32 cellular contexts compared by ENCODE assay signal in the genomic region with DNA sequence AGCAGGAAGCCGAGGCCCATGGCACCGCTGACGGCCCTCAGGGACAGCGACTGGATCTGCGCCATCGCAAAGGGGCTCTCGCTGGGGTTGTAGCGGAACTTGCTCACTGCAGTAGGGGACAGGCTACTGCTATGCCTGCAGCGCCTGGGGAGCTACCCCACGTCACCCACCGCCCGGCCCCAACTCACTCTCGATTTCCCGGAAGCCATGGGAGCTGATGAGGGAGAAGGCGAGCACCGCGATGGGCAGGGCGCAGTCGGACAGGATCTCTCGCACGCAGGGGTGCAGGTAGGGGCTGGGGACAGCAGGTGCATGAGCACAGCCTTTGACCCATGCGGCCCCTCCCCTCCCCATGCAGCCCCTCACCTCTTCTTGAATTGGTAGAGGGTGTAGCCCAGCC.
"Had no signal": no experiment of that assay in that cellular context is flagged by ENCODE, and none has a peak within 500 bp of the region (broad histone marks: within the 10 kb centered on the region; RNA-seq: fewer than 3 reads in every experiment).

No MANE protein-coding gene starts in this region.

- H3K27ac ChIP-seq: adrenal gland, body of pancreas, esophagus muscularis mucosa, foreskin keratinocyte, gastrocnemius medialis had no signal

- H3K4me1 Mint-ChIP-seq: activated CD4-positive, alpha-beta T cell treated with anti-CD3 and anti-CD28 coated beads for 36 hours; activated CD4-positive, alpha-beta T cell treated with anti-CD3 and anti-CD28 coated beads, Interleukin-2, amount 10 ng/mL, durations not matched to agents 24 days and 14 days; activated CD8-positive, alpha-beta memory T cell treated with anti-CD3 and anti-CD28 coated beads, Interleukin-2, amount 10 ng/mL, durations not matched to agents 7 days and 5 days; activated naive CD4-positive, alpha-beta T cell treated with anti-CD3 and anti-CD28 coated beads, Interleukin-2, amount 50 U/mL, for 24 hours; activated naive CD8-positive, alpha-beta T cell treated with anti-CD3 and anti-CD28 coated beads for 36 hours; activated naive CD8-positive, alpha-beta T cell treated with anti-CD3 and anti-CD28 coated beads, Interleukin-2, amount 50 U/mL, for 24 hours had no signal

- H3K27ac Mint-ChIP-seq: activated CD4-positive, alpha-beta memory T cell treated with anti-CD3 and anti-CD28 coated beads for 36 hours; activated CD4-positive, alpha-beta T cell treated with anti-CD3 and anti-CD28 coated beads for 36 hours; activated CD4-positive, alpha-beta T cell treated with anti-CD3 and anti-CD28 coated beads, Interleukin-2, amount 10 ng/mL, durations not matched to agents 24 days and 14 days; activated CD8-positive, alpha-beta memory T cell treated with anti-CD3 and anti-CD28 coated beads, Interleukin-2, amount 10 ng/mL, durations not matched to agents 7 days and 5 days; activated CD8-positive, alpha-beta T cell treated with anti-CD3 and anti-CD28 coated beads, Interleukin-2, amount 10 ng/mL, durations not matched to agents 7 days and 5 days; activated naive CD4-positive, alpha-beta T cell treated with anti-CD3 and anti-CD28 coated beads for 36 hours; activated naive CD4-positive, alpha-beta T cell treated with anti-CD3 and anti-CD28 coated beads, Interleukin-2, amount 50 U/mL, for 24 hours; activated naive CD8-positive, alpha-beta T cell treated with anti-CD3 and anti-CD28 coated beads for 36 hours; activated naive CD8-positive, alpha-beta T cell treated with anti-CD3 and anti-CD28 coated beads, Interleukin-2, amount 50 U/mL, for 24 hours; activated T-helper 1 cell treated with anti-CD3 and anti-CD28 coated beads, Interleukin-12 subunit alpha, Interleukin-12 subunit beta, Interleukin-2, Interleukin-4 antibody, amounts not matched to agents 30 ng/mL and 10 ng/mL and 1 ng/mL, durations not matched to agents 14 hours and 24 hours and 36 hours; activated T-helper 2 cell treated with anti-CD3 and anti-CD28 coated beads, Interferon-gamma antibody, Interleukin-2, Interleukin-4, amounts not matched to agents 10 μg/mL and 5 μg/mL and 100 μg/mL, durations not matched to agents 14 hours and 24 hours and 36 hours; effector memory CD8-positive, alpha-beta T cell had no signal

- H3K27me3 Mint-ChIP-seq: activated CD4-positive, alpha-beta memory T cell treated with anti-CD3 and anti-CD28 coated beads for 36 hours; activated CD4-positive, alpha-beta T cell treated with anti-CD3 and anti-CD28 coated beads for 36 hours; activated CD4-positive, alpha-beta T cell treated with anti-CD3 and anti-CD28 coated beads, Interleukin-2, amount 10 ng/mL, durations not matched to agents 24 days and 14 days; activated CD8-positive, alpha-beta memory T cell treated with anti-CD3 and anti-CD28 coated beads, Interleukin-2, amount 10 ng/mL, durations not matched to agents 7 days and 5 days; activated naive CD4-positive, alpha-beta T cell treated with anti-CD3 and anti-CD28 coated beads, Interleukin-2, amount 50 U/mL, for 24 hours; activated naive CD8-positive, alpha-beta T cell treated with anti-CD3 and anti-CD28 coated beads for 36 hours; activated naive CD8-positive, alpha-beta T cell treated with anti-CD3 and anti-CD28 coated beads, Interleukin-2, amount 50 U/mL, for 24 hours; effector memory CD8-positive, alpha-beta T cell had no signal

- H3K36me3 ChIP-seq: adrenal gland, gastrocnemius medialis had no signal

- ATAC-seq: activated CD4-positive, alpha-beta T cell treated with anti-CD3 and anti-CD28 coated beads for 36 hours; activated CD8-positive, alpha-beta memory T cell treated with anti-CD3 and anti-CD28 coated beads, Interleukin-2, amount 10 ng/mL, durations not matched to agents 7 days and 5 days; activated CD8-positive, alpha-beta T cell treated with anti-CD3 and anti-CD28 coated beads, Interleukin-2, amount 10 ng/mL, durations not matched to agents 7 days and 5 days; activated naive CD8-positive, alpha-beta T cell treated with anti-CD3 and anti-CD28 coated beads, Interleukin-2, amount 50 U/mL, for 24 hours; body of pancreas; effector memory CD8-positive, alpha-beta T cell; foreskin keratinocyte; gastrocnemius medialis had no signal

- H3K4me3 Mint-ChIP-seq: activated CD4-positive, alpha-beta memory T cell treated with anti-CD3 and anti-CD28 coated beads for 36 hours; activated CD4-positive, alpha-beta T cell treated with anti-CD3 and anti-CD28 coated beads for 36 hours; activated CD4-positive, alpha-beta T cell treated with anti-CD3 and anti-CD28 coated beads, Interleukin-2, amount 10 ng/mL, durations not matched to agents 24 days and 14 days; activated CD8-positive, alpha-beta memory T cell treated with anti-CD3 and anti-CD28 coated beads, Interleukin-2, amount 10 ng/mL, durations not matched to agents 7 days and 5 days; activated CD8-positive, alpha-beta T cell treated with anti-CD3 and anti-CD28 coated beads, Interleukin-2, amount 10 ng/mL, durations not matched to agents 7 days and 5 days; activated naive CD4-positive, alpha-beta T cell treated with anti-CD3 and anti-CD28 coated beads for 36 hours; activated naive CD4-positive, alpha-beta T cell treated with anti-CD3 and anti-CD28 coated beads, Interleukin-2, amount 50 U/mL, for 24 hours; activated naive CD8-positive, alpha-beta T cell treated with anti-CD3 and anti-CD28 coated beads for 36 hours; activated naive CD8-positive, alpha-beta T cell treated with anti-CD3 and anti-CD28 coated beads, Interleukin-2, amount 50 U/mL, for 24 hours; activated T-helper 1 cell treated with anti-CD3 and anti-CD28 coated beads, Interleukin-12 subunit alpha, Interleukin-12 subunit beta, Interleukin-2, Interleukin-4 antibody, amounts not matched to agents 30 ng/mL and 10 ng/mL and 1 ng/mL, durations not matched to agents 14 hours and 24 hours and 36 hours; effector memory CD8-positive, alpha-beta T cell had no signal

- H3K4me3 ChIP-seq: adrenal gland, body of pancreas, esophagus muscularis mucosa, gastrocnemius medialis had no signal

- H3K4me1 ChIP-seq: adrenal gland, body of pancreas, esophagus muscularis mucosa had no signal

- DNase-seq: activated CD4-positive, alpha-beta memory T cell treated with anti-CD3 and anti-CD28 coated beads for 36 hours; activated CD4-positive, alpha-beta T cell treated with anti-CD3 and anti-CD28 coated beads for 36 hours; activated CD4-positive, alpha-beta T cell treated with anti-CD3 and anti-CD28 coated beads, Interleukin-2, amount 10 ng/mL, durations not matched to agents 24 days and 14 days; activated CD4-positive, CD25-positive, alpha-beta regulatory T cell; activated CD4-positive, CD25-positive, alpha-beta regulatory T cell treated with anti-CD3 and anti-CD28 coated beads, Interleukin-2, amount 50 U/mL, for 72 hours; activated CD8-positive, alpha-beta memory T cell treated with anti-CD3 and anti-CD28 coated beads, Interleukin-2, amount 10 ng/mL, durations not matched to agents 7 days and 5 days; activated CD8-positive, alpha-beta memory T cell treated with anti-CD3 and anti-CD28 coated beads, Interleukin-2, amount 50 U/mL, for 4 hours; activated CD8-positive, alpha-beta T cell treated with anti-CD3 and anti-CD28 coated beads, Interleukin-2, amount 10 ng/mL, durations not matched to agents 7 days and 5 days; activated effector memory CD4-positive, alpha-beta T cell treated with anti-CD3 and anti-CD28 coated beads, Interleukin-2, amount 50 U/mL, for 16 hours; activated naive CD4-positive, alpha-beta T cell treated with anti-CD3 and anti-CD28 coated beads for 36 hours; activated naive CD8-positive, alpha-beta T cell treated with anti-CD3 and anti-CD28 coated beads for 36 hours; activated naive CD8-positive, alpha-beta T cell treated with anti-CD3 and anti-CD28 coated beads, Interleukin-2, amount 50 U/mL, for 24 hours; activated T-cell treated with anti-CD3 and anti-CD28 coated beads, Interleukin-2, amount 50 U/mL, for 1 hour; activated T-cell treated with anti-CD3 and anti-CD28 coated beads, Interleukin-2, amount 50 U/mL, for 48 hours; adrenal gland; amygdala; aorta; body of pancreas; caudate nucleus; cortex of kidney; dermis blood vessel endothelial cell; effector CD4-positive, alpha-beta T cell; effector memory CD8-positive, alpha-beta T cell; erythroblast; foreskin keratinocyte; gastrocnemius medialis; glutamatergic neuron; T-helper 2 cell had no signal

- H3K9me3 ChIP-seq: adrenal gland, body of pancreas, esophagus muscularis mucosa, gastrocnemius medialis had no signal

- H3K36me3 Mint-ChIP-seq: activated CD8-positive, alpha-beta memory T cell treated with anti-CD3 and anti-CD28 coated beads, Interleukin-2, amount 10 ng/mL, durations not matched to agents 7 days and 5 days; activated naive CD4-positive, alpha-beta T cell treated with anti-CD3 and anti-CD28 coated beads, Interleukin-2, amount 50 U/mL, for 24 hours; activated naive CD8-positive, alpha-beta T cell treated with anti-CD3 and anti-CD28 coated beads for 36 hours had no signal

- H3K27me3 ChIP-seq: adrenal gland, body of pancreas, foreskin keratinocyte, gastrocnemius medialis had no signal

- H3K9me3 Mint-ChIP-seq: activated CD4-positive, alpha-beta memory T cell treated with anti-CD3 and anti-CD28 coated beads for 36 hours; activated CD4-positive, alpha-beta T cell treated with anti-CD3 and anti-CD28 coated beads, Interleukin-2, amount 10 ng/mL, durations not matched to agents 24 days and 14 days; activated naive CD4-positive, alpha-beta T cell treated with anti-CD3 and anti-CD28 coated beads for 36 hours; activated naive CD4-positive, alpha-beta T cell treated with anti-CD3 and anti-CD28 coated beads, Interleukin-2, amount 50 U/mL, for 24 hours; activated naive CD8-positive, alpha-beta T cell treated with anti-CD3 and anti-CD28 coated beads for 36 hours; activated naive CD8-positive, alpha-beta T cell treated with anti-CD3 and anti-CD28 coated beads, Interleukin-2, amount 50 U/mL, for 24 hours; activated T-helper 1 cell treated with anti-CD3 and anti-CD28 coated beads, Interleukin-12 subunit alpha, Interleukin-12 subunit beta, Interleukin-2, Interleukin-4 antibody, amounts not matched to agents 30 ng/mL and 10 ng/mL and 1 ng/mL, durations not matched to agents 14 hours and 24 hours and 36 hours; activated T-helper 2 cell treated with anti-CD3 and anti-CD28 coated beads, Interferon-gamma antibody, Interleukin-2, Interleukin-4, amounts not matched to agents 10 μg/mL and 5 μg/mL and 100 μg/mL, durations not matched to agents 14 hours and 24 hours and 36 hours; effector memory CD8-positive, alpha-beta T cell had no signal
